In genomic region chr11:66336234-66337102, GRCh38 we compare ENCODE assay signal across 8 cellular contexts. TPM values are rescaled to one million over a fixed set of nuclear protein-coding genes. Genes with fewer than 3 reads are reported as not detected.
A peak's percentile ranks its signal among the peaks of the same experiment; 100 is the strongest.
DNase-seq lines count a peak whose midpoint lies in the region; ATAC-seq and TF ChIP-seq lines count a peak whose summit lies in the region.

RIN1 (minus strand) TSS chr11:66336434; CDS start chr11:66336402, 32 bp downstream.

- H3K4me3 ChIP-seq in right atrium auricular region = peak within 1 kb of the TSS; percentile 38 to 61

- peaks cover 0 to 24% of the 10 kb centered on the region in 2 donors for H3K4me1 ChIP-seq in right atrium auricular region

- peaks cover 56 to 69% of the 10 kb centered on the region in 2 donors for H3K36me3 Mint-ChIP-seq in CD14-positive monocyte

- TF ChIP-seq CTCF in CD14-positive monocyte (IDR thresholded peaks at IDR 0.05) = peak; percentile 41
- peak in 1 of 2 donors; percentile 57 for TF ChIP-seq CTCF in right atrium auricular region (IDR thresholded peaks at IDR 0.05)

- peak; percentile 67 for ATAC-seq in GM19035 (IDR thresholded peaks at IDR 0.05; ENCODE audit: unreplicated experiment)
- peak; percentile 43 for ATAC-seq in HG03575 (IDR thresholded peaks at IDR 0.05; ENCODE audit: extremely low read depth, insufficient number of reproducible peaks, low FRiP score, unreplicated experiment)
- no peak for ATAC-seq in HG03469 (IDR thresholded peaks at IDR 0.05; ENCODE audit: unreplicated experiment)

- no peaks in the 10 kb centered on the region for H3K27me3 ChIP-seq in right atrium auricular region

- peaks cover 26% of the 10 kb centered on the region for H3K4me1 Mint-ChIP-seq in CD14-positive monocyte

- DNase-seq in CD14-positive monocyte (ENCODE audit: low spot score) (peak; percentile 86), RPMI7951 (ENCODE audit: low read depth) (peak; percentile 100), astrocyte of the hippocampus (ENCODE audit: low read depth, low spot score) (peak; percentile 90), right atrium auricular region (ENCODE audit: low spot score) (peak; percentile 87), posterior cingulate gyrus (peak in 8 of 10 donors; percentile 66 to 97 (median 79))

- peak within 1 kb of the TSS; percentile 94 to 98 (median 97) for H3K27ac Mint-ChIP-seq in CD14-positive monocyte

- H3K9me3 Mint-ChIP-seq in CD14-positive monocyte = no peaks in the 10 kb centered on the region

- H3K36me3 ChIP-seq in right atrium auricular region = peaks cover 31% of the 10 kb centered on the region

- no peaks in the 10 kb centered on the region for H3K27me3 Mint-ChIP-seq in CD14-positive monocyte (ENCODE audit: low read depth in 3 of 3)

- H3K4me3 Mint-ChIP-seq in CD14-positive monocyte = peak within 1 kb of the TSS; percentile 98 to 100

- intact Hi-C loops in CD14-positive monocyte (cut with micrococcal nuclease) (no loop called here), posterior cingulate gyrus (cut with DNase I) (no loop called here)

- no peaks in the 10 kb centered on the region for H3K9me3 ChIP-seq in right atrium auricular region

- H3K27ac ChIP-seq in right atrium auricular region = peak within 1 kb of the TSS; percentile 55 to 65

RNA-seq across cellular contexts. Expression of gene RIN1, which starts in this region (rescaled TPM):
- 1 to 10 TPM; 6.1 to 7.6 TPM for polyA plus RNA-seq in CD14-positive monocyte
- total RNA-seq in RPMI7951 (2014; rRNA removed; shearing (Covaris generic)) = 28.0 and 38.8 TPM in 2 replicates
- 1 to 10 TPM; 1.0 to 5.9 TPM for total RNA-seq in right atrium auricular region
